Comparison of ENCODE assay signal across 1 cellular context in genomic region chr1:156337888-156338179, GRCh38.
TF ChIP-seq lines count a peak whose summit lies in the region.

No MANE protein-coding gene starts in this region.

TF ChIP-seq in IMR-90, 13 proteins besides CTCF, POLR2A, EP300 and RAD21:
- TF ChIP-seq BHLHE40 (IDR thresholded peaks at IDR 0.05; ENCODE audit: low read depth, low read length) (no peak), MAFK (IDR thresholded peaks at IDR 0.05; ENCODE audit: low read depth, low read length) (no peak), CEBPB (IDR thresholded peaks at IDR 0.05; ENCODE audit: low read depth, low read length) (no peak), MAZ (IDR thresholded peaks at IDR 0.05; ENCODE audit: borderline replicate concordance, low read depth, low read length) (peak; percentile 15; the same call in 1 of the 2 replicates), ELK1 (IDR thresholded peaks at IDR 0.05; ENCODE audit: borderline replicate concordance, low read depth, low read length) (no peak), MXI1 (IDR thresholded peaks at IDR 0.05; ENCODE audit: borderline replicate concordance, low read depth, low read length) (no peak), RFX5 (IDR thresholded peaks at IDR 0.05; ENCODE audit: low read depth, low read length) (no peak), USF2 (IDR thresholded peaks at IDR 0.05; ENCODE audit: low read depth, low read length) (no peak), FOS (IDR thresholded peaks at IDR 0.05; ENCODE audit: low read depth, low read length) (no peak)
